ENCODE assay signal across 7 cellular contexts in the genomic region with DNA sequence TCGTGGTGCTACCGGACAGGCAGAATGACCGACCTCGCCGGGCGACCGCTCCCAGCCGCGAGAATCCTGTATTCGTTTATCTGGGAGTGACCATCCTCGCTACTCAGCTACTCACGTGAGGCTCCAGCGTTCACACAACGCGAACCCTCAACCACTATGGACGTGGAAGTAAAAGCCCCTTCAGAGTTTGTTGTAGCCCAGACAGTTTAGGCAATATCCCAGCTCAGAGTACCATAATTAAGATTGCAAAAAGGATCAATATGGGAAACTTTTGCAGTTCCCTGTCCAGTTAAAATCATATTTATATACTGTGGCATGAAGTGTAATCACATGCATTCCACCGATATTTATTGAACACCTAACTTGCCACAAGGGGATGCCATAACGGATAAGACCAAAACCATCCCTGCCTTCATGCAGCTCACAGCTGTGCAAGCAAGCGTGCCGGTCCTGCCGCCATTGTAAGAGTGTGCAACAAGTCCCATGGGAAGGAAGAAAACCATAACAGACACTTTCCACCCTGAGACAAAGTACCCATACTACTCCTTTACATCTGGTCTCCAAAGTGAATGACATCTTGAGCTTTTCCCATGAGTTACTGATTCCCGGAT. TPM values are rescaled to one million over a fixed set of nuclear protein-coding genes. Genes with fewer than 3 reads are reported as not detected.
DNase-seq lines count a peak whose midpoint lies in the region; ATAC-seq and TF ChIP-seq lines count a peak whose summit lies in the region.

No MANE protein-coding gene starts in this region.

- peaks cover 37% of the 10 kb centered on the region for H3K79me2 ChIP-seq in osteoblast (ENCODE audit: insufficient read depth, low read length)

- H3K36me3 ChIP-seq in HUES48 (ENCODE audit: control insufficient read depth, insufficient read depth, low read length) (peaks cover 15% of the 10 kb centered on the region; the same call in 1 of the 2 replicates), osteoblast (ENCODE audit: insufficient read depth, low read length) (peaks cover 3% of the 10 kb centered on the region)

- H3K27ac ChIP-seq in HUES48 (ENCODE audit: low read depth, low read length) (no peak overlapping the region), osteoblast (ENCODE audit: low read depth, low read length) (peak overlapping the region; percentile 51)

- H4K20me1 ChIP-seq in osteoblast (ENCODE audit: insufficient read depth, low read length), result no peaks in the 10 kb centered on the region

- peak overlapping the region; percentile 92 for H3K4me2 ChIP-seq in osteoblast (ENCODE audit: insufficient read depth, low read length)

- DNase-seq in EL (peak; percentile 32), SK-N-DZ (ENCODE audit: low spot score) (peak; percentile 53), epithelial cell of proximal tubule (ENCODE audit: low read depth) (no peak), osteoblast (ENCODE audit: insufficient read length, low spot score, missing footprints) (no peak), mucosa of gallbladder (ENCODE audit: low spot score) (no peak)

- H3K9ac ChIP-seq in HUES48 (ENCODE audit: low read depth, low read length), result peak overlapping the region; percentile 43

- no peak for ATAC-seq in HG03097 (IDR thresholded peaks at IDR 0.05; ENCODE audit: low FRiP score, unreplicated experiment)

- no peak for TF ChIP-seq CTCF in epithelial cell of proximal tubule (conservative IDR thresholded peaks at IDR 0.05; ENCODE audit: low read depth, low read length)
- no peak for TF ChIP-seq CTCF in osteoblast (IDR thresholded peaks at IDR 0.05; ENCODE audit: extremely low read depth, low read depth, low read length)

- peak overlapping the region; percentile 92 for H2AFZ ChIP-seq in osteoblast (ENCODE audit: low read length)

- H3K4me1 ChIP-seq in HUES48 (ENCODE audit: control insufficient read depth, insufficient read depth, low read length) (peaks cover 6% of the 10 kb centered on the region; the same call in 1 of the 2 replicates), osteoblast (ENCODE audit: insufficient read depth, low read length) (peaks cover 25% of the 10 kb centered on the region)

- H3K9me3 ChIP-seq in HUES48 (ENCODE audit: control insufficient read depth, insufficient read depth, low read length), result no peaks in the 10 kb centered on the region
- H3K9me3 ChIP-seq in osteoblast (ENCODE audit: low read depth, low read length), result no peaks in the 10 kb centered on the region

- H3K4me3 ChIP-seq in HUES48 (ENCODE audit: low read depth, low read length), result peak overlapping the region; percentile 82
- peak overlapping the region; percentile 67 for H3K4me3 ChIP-seq in epithelial cell of proximal tubule (ENCODE audit: low read depth, low read length)
- H3K4me3 ChIP-seq in osteoblast (ENCODE audit: insufficient read depth, low read length), result peak overlapping the region; percentile 90

- H3K27me3 ChIP-seq in HUES48 (ENCODE audit: control insufficient read depth, insufficient read depth, low read length) (peaks cover 3% of the 10 kb centered on the region; the same call in 1 of the 2 replicates), osteoblast (ENCODE audit: insufficient read depth, low read length) (no peaks in the 10 kb centered on the region)

RNA-seq across cellular contexts. Expression of a gene that starts 0.9 kb away (rescaled TPM):
- polyA plus RNA-seq in SK-N-DZ (2014; cell fraction: cytosol; rRNA removed), result 36.6 and 38.1 TPM in 2 replicates
- 20.2 and 22.4 TPM in 2 replicates for polyA plus RNA-seq in SK-N-DZ (2014; cell fraction: nucleus; rRNA removed)
- total RNA-seq in epithelial cell of proximal tubule (27.4 and 31.3 TPM in 2 replicates), osteoblast (66.6 and 72.8 TPM in 2 replicates), mucosa of gallbladder (109 TPM)

Comparison
In these comparisons a context has a peak if more than half of its experiments do, and no peak if none do; other contexts are left out.
1. DNase-seq: peak in EL (single experiment) and SK-N-DZ (single experiment); none in epithelial cell of proximal tubule (single experiment), osteoblast (single experiment) and mucosa of gallbladder (single experiment).
2. Peak in every context shown above with its lines, with median percentiles within 50 percentile points of each other: H3K4me3 ChIP-seq.